21 cellular contexts compared by ENCODE assay signal in genomic region chr7:44080118-44080517, GRCh38. TPM values are rescaled to one million over a fixed set of nuclear protein-coding genes. Genes with fewer than 3 reads are reported as not detected.
A peak's percentile ranks its signal among the peaks of the same experiment; 100 is the strongest.
DNase-seq lines count a peak whose midpoint lies in the region; TF ChIP-seq lines count a peak whose summit lies in the region.
"Had no signal": no experiment of that assay in that cellular context is flagged by ENCODE, and none has a peak within 500 bp of the region (broad histone marks: within the 10 kb centered on the region; RNA-seq: fewer than 3 reads in every experiment).

No MANE protein-coding gene starts in this region.

- peaks cover 42 to 89% (median 84%) of the 10 kb centered on the region in 10 experiments for H3K4me1 ChIP-seq in BLaER1 treated with 17β-estradiol and CSF1 and Interleukin-3, amounts not matched to agents 10 nM and 100 nM
- peaks cover 39 to 68% (median 52%) of the 10 kb centered on the region in 4 donors for H3K4me1 ChIP-seq in esophagus muscularis mucosa
- H3K4me1 ChIP-seq: Caco-2 had no signal

- H3K4me3 ChIP-seq in BLaER1 treated with 17β-estradiol and CSF1 and Interleukin-3, amounts not matched to agents 10 nM and 100 nM: peak overlapping the region in 1 of 10 experiments; percentile 73; a peak in 2 of 20 replicates
- H3K4me3 ChIP-seq in Jurkat, Clone E6-1 (ENCODE audit: low read length): peak overlapping the region; percentile 23
- H3K4me3 ChIP-seq in esophagus muscularis mucosa: no peak overlapping the region
- H3K4me3 ChIP-seq: adrenal gland, cardiac muscle cell, GM23338 had no signal

- H3K4me1 Mint-ChIP-seq in chondrocyte (ENCODE audit: low read depth): peaks cover 40% of the 10 kb centered on the region

- TF ChIP-seq POLR2A in esophagus muscularis mucosa (IDR thresholded peaks at IDR 0.05; ENCODE audit: low read depth): no peak

- no peaks in the 10 kb centered on the region for H3K27me3 Mint-ChIP-seq in chondrocyte (ENCODE audit: low read depth)

- peak overlapping the region; percentile 84 to 98 (median 92) for H3K4me2 ChIP-seq in BLaER1 treated with 17β-estradiol and CSF1 and Interleukin-3, amounts not matched to agents 10 nM and 100 nM
- H3K4me2 ChIP-seq: GM23338 had no signal

- DNase-seq in Jurkat, Clone E6-1 (ENCODE audit: low read depth, low spot score): no peak
- DNase-seq in chondrocyte (ENCODE audit: low spot score): peak; percentile 83
- DNase-seq in posterior vena cava (ENCODE audit: low spot score): peak; percentile 35
- DNase-seq in NCI-H69 (lab: John Stamatoyannopoulos, UW): no peak
- DNase-seq in esophagus muscularis mucosa (ENCODE audit: extremely low spot score): no peak
- DNase-seq in globus pallidus (ENCODE audit: low spot score): no peak
- DNase-seq: activated CD4-positive, CD25-positive, alpha-beta regulatory T cell; adrenal gland; Caco-2; Kasumi-1; midbrain; NCI-H1105 treated with DMSO at 0.1 percent for 48 hours; NCI-H526; nucleus accumbens; retina had no signal

- H3K27ac ChIP-seq in BLaER1 treated with 17β-estradiol and CSF1 and Interleukin-3, amounts not matched to agents 10 nM and 100 nM: peak overlapping the region in 6 of 11 experiments; percentile 2 to 94 (median 88); a peak in 9 of 22 replicates
- H3K27ac ChIP-seq in esophagus muscularis mucosa (replicated peaks in 1 of 4): peak overlapping the region in 1 of 4 donors; percentile 92
- H3K27ac ChIP-seq: cardiac muscle cell had no signal

- TF ChIP-seq CTCF in chondrocyte (IDR thresholded peaks at IDR 0.05) (no peak), esophagus muscularis mucosa (IDR thresholded peaks at IDR 0.05) (no peak)

- H3K9ac ChIP-seq in BLaER1 treated with 17β-estradiol and CSF1 and Interleukin-3, amounts not matched to agents 10 nM and 100 nM: peak overlapping the region in 7 of 11 experiments; percentile 4 to 91 (median 83); a peak in 10 of 22 replicates

- H3K9me3 ChIP-seq in BLaER1 treated with 17β-estradiol and CSF1 and Interleukin-3, amounts not matched to agents 10 nM and 100 nM (replicated peaks in 1 of 11): no peaks in the 10 kb centered on the region
- H3K9me3 ChIP-seq in esophagus muscularis mucosa: no peaks in the 10 kb centered on the region
- H3K9me3 ChIP-seq: adrenal gland, Caco-2 had no signal

- TF ChIP-seq EP300 in esophagus muscularis mucosa (IDR thresholded peaks at IDR 0.05): no peak

- peaks cover 0 to 7% (median 0%) of the 10 kb centered on the region in 11 experiments; a peak in 3 of 22 replicates for H4K20me1 ChIP-seq in BLaER1 treated with 17β-estradiol and CSF1 and Interleukin-3, amounts not matched to agents 10 nM and 100 nM

- H3K36me3 ChIP-seq in BLaER1 treated with 17β-estradiol and CSF1 and Interleukin-3, amounts not matched to agents 10 nM and 100 nM: peaks cover 47 to 57% (median 53%) of the 10 kb centered on the region in 11 experiments
- peaks cover 37 to 57% (median 57%) of the 10 kb centered on the region in 4 donors for H3K36me3 ChIP-seq in esophagus muscularis mucosa

- 87% methylated on average over 3 of the region's 5 CpGs for WGBS in esophagus muscularis mucosa

- no peak overlapping the region for H3K4me3 Mint-ChIP-seq in chondrocyte (ENCODE audit: unreplicated experiment)

- H3K27me3 ChIP-seq in BLaER1 treated with 17β-estradiol and CSF1 and Interleukin-3, amounts not matched to agents 10 nM and 100 nM: no peaks in the 10 kb centered on the region
- H3K27me3 ChIP-seq in esophagus muscularis mucosa: no peaks in the 10 kb centered on the region
- H3K27me3 ChIP-seq: adrenal gland, cardiac muscle cell had no signal

- intact Hi-C loops in posterior vena cava (cut with DNase I): no loop called here
- intact Hi-C loops in esophagus muscularis mucosa (cut with DNase I): loop anchor here (5.0 kb wide), 1 partner anchor 38 kb away; the partner anchor contains the start of gene DBNL

- H3K27ac Mint-ChIP-seq in chondrocyte (ENCODE audit: unreplicated experiment): no peak overlapping the region
- H3K27ac Mint-ChIP-seq: GM23338 had no signal

- H3K9me3 Mint-ChIP-seq in chondrocyte (ENCODE audit: low read depth): no peaks in the 10 kb centered on the region
- H3K9me3 Mint-ChIP-seq: activated T-helper 1 cell treated with anti-CD3 and anti-CD28 coated beads, Interleukin-12 subunit alpha, Interleukin-12 subunit beta, Interleukin-2, Interleukin-4 antibody, amounts not matched to agents 30 ng/mL and 10 ng/mL and 1 ng/mL, durations not matched to agents 14 hours and 24 hours and 36 hours; GM23338 had no signal

- H3K36me3 Mint-ChIP-seq in chondrocyte (ENCODE audit: low read depth): peaks cover 12% of the 10 kb centered on the region

RNA-seq across cellular contexts. Expression of gene POLM, which starts 2.2 kb away (rescaled TPM):
- 34.9 TPM for polyA plus RNA-seq in Jurkat, Clone E6-1 (2012; ENCODE audit: insufficient read depth, insufficient read length)
- 14.3 to 19.0 TPM (median 15.5 TPM) in 3 replicates for total RNA-seq in chondrocyte
- total RNA-seq in posterior vena cava: 10 to 100 TPM in 1 of 2 donors, 1 to 10 TPM in 1; 9.4 to 16.9 TPM
- total RNA-seq in esophagus muscularis mucosa: 10 to 100 TPM; 12.4 to 32.3 (median 26.5) TPM

RNA-seq across cellular contexts. Expression of gene PGAM2, which starts 14.8 kb away (rescaled TPM):
- polyA plus RNA-seq in Jurkat, Clone E6-1 (2012; ENCODE audit: insufficient read depth, insufficient read length): not detected
- 0.25 to 0.41 TPM in 2 of 3 replicates, not detected in the other for total RNA-seq in chondrocyte
- total RNA-seq in posterior vena cava: 1 to 10 TPM; 1.6 to 2.1 TPM
- 1 to 10 TPM in 1 of 4 donors, under 1 TPM in 2, not detected in 1; 0.52 to 1.8 (median 0.66) TPM for total RNA-seq in esophagus muscularis mucosa
- total RNA-seq: Caco-2, epithelial cell of proximal tubule, SK-MEL-5 had no signal

RNA-seq across cellular contexts. Expression of gene AEBP1, which starts 24.0 kb away (rescaled TPM):
- polyA plus RNA-seq in Jurkat, Clone E6-1 (2012; ENCODE audit: insufficient read depth, insufficient read length): 63.2 TPM
- total RNA-seq in chondrocyte (242 to 422 TPM (median 412 TPM) in 3 replicates), posterior vena cava (100 to 1,000 TPM; 783 to 919 TPM), esophagus muscularis mucosa (100 to 1,000 TPM in 3 of 4 donors, 10 to 100 TPM in 1; 71.0 to 234 (median 156) TPM)
- total RNA-seq: SK-MEL-5 had no signal

RNA-seq across cellular contexts. Expression of gene DBNL, which starts 35.6 kb away (rescaled TPM):
- polyA plus RNA-seq in Jurkat, Clone E6-1 (2012; ENCODE audit: insufficient read depth, insufficient read length): 93.0 TPM
- total RNA-seq in chondrocyte (95.5 to 115 TPM (median 97.1 TPM) in 3 replicates), posterior vena cava (10 to 100 TPM; 82.8 to 91.0 TPM), esophagus muscularis mucosa (100 to 1,000 TPM in 3 of 4 donors, 10 to 100 TPM in 1; 93.9 to 122 (median 115) TPM)

RNA-seq across cellular contexts. Expression of gene POLD2, which starts 43.2 kb away (rescaled TPM):
- 300 TPM for polyA plus RNA-seq in Jurkat, Clone E6-1 (2012; ENCODE audit: insufficient read depth, insufficient read length)
- total RNA-seq in chondrocyte: 49.2 to 64.5 TPM (median 57.3 TPM) in 3 replicates
- total RNA-seq in posterior vena cava: 10 to 100 TPM; 39.9 to 60.0 TPM
- total RNA-seq in esophagus muscularis mucosa: 10 to 100 TPM; 33.6 to 71.2 (median 55.9) TPM

Comparison
In these comparisons a context has a peak if more than half of its experiments do, and no peak if none do; other contexts are left out.
1. DNase-seq: peak in chondrocyte (single experiment) and posterior vena cava (single experiment); none in Jurkat, Clone E6-1 (single experiment), NCI-H69 (single experiment), esophagus muscularis mucosa (single experiment) and globus pallidus (single experiment).